In genomic region chr5:112418412-112419049, GRCh38 we compare ENCODE assay signal across 8 cellular contexts. TPM values are rescaled to one million over a fixed set of nuclear protein-coding genes. Genes with fewer than 3 reads are reported as not detected.
DNase-seq lines count a peak whose midpoint lies in the region; ATAC-seq and TF ChIP-seq lines count a peak whose summit lies in the region.

No MANE protein-coding gene starts in this region.

- peak overlapping the region; percentile 38; the same call in 1 of the 2 replicates for H3K9ac ChIP-seq in HCT116 (ENCODE audit: low read length)
- H3K9ac ChIP-seq in subcutaneous abdominal adipose tissue (ENCODE audit: low read length in 5 of 5), result peak overlapping the region; percentile 62 to 89 (median 82)

- no peak for TF ChIP-seq RAD21 in HCT116 (IDR thresholded peaks at IDR 0.05; ENCODE audit: low read depth)

- peak overlapping the region; percentile 47 for H2AFZ ChIP-seq in HCT116 (ENCODE audit: low read depth, low read length, poor library complexity, severe bottlenecking)

- intact Hi-C loops in HCT116 (cut with micrococcal nuclease) (no loop called here), body of pancreas (cut with DNase I) (loop anchor here (10.0 kb wide), 1 partner anchor 204 kb away; no protein-coding TSS in a partner anchor)

- no peak for ATAC-seq in HCT116
- peak; percentile 3 for ATAC-seq in body of pancreas
- no peak for ATAC-seq in HG02763 (IDR thresholded peaks at IDR 0.05; ENCODE audit: unreplicated experiment)
- no peak for ATAC-seq in HG02678 (IDR thresholded peaks at IDR 0.05; ENCODE audit: unreplicated experiment)

- WGBS in body of pancreas, 2 donors, result 0 to 2% methylated on average over 24 to 39 of the region's 39 CpGs

- H3K9me2 ChIP-seq in HCT116 (ENCODE audit: insufficient read depth), result no peaks in the 10 kb centered on the region

- no peak for DNase-seq in AG09309 (ENCODE audit: low read depth)
- DNase-seq in HCT116 (ENCODE audit: low read depth, low spot score), result no peak
- peak in 1 of 4 donors; percentile 8 for DNase-seq in body of pancreas
- no peak for DNase-seq in kidney epithelial cell (ENCODE audit: low read depth)
- DNase-seq in mucosa of gallbladder (ENCODE audit: low spot score), result no peak

- H3K4me2 ChIP-seq in HCT116 (ENCODE audit: low read length), result peak overlapping the region; percentile 89

- POLR2A ChIA-PET in HCT116 (lab: Charles Lee), result no interaction called here

- RAD21 ChIA-PET in HCT116 (lab: Charles Lee; ENCODE audit: low non-redundant PET in 1 of 2, low total read pairs in 2 of 2, uncharacterized antibody in 2 of 2, unreplicated experiment in 2 of 2), result no interaction called here

- H3K79me2 ChIP-seq in HCT116 (ENCODE audit: insufficient read depth, low read length), result no peaks in the 10 kb centered on the region

- no peak for TF ChIP-seq POLR2A in HCT116 (IDR thresholded peaks at IDR 0.05; ENCODE audit: borderline replicate concordance, extremely low read depth, insufficient read depth, insufficient read length)
- no peak for TF ChIP-seq POLR2A in body of pancreas (IDR thresholded peaks at IDR 0.05)

- no peak for TF ChIP-seq CTCF in AG09309 (IDR thresholded peaks at IDR 0.05; ENCODE audit: control insufficient read depth, insufficient read depth, low read depth, low read length, missing control alignments)
- TF ChIP-seq CTCF in HCT116 (IDR thresholded peaks at IDR 0.05 in 2 of 3, conservative IDR thresholded peaks at IDR 0.05 in 1 of 3; ENCODE audit: borderline replicate concordance in 1 of 3, insufficient read depth in 1 of 3, low read depth in 2 of 3, low read length in 2 of 3), result no peak
- TF ChIP-seq CTCF in body of pancreas (IDR thresholded peaks at IDR 0.05), result no peak
- TF ChIP-seq CTCF in kidney epithelial cell (IDR thresholded peaks at IDR 0.05; ENCODE audit: insufficient read depth, low read length, poor library complexity, severe bottlenecking), result no peak

- H3K4me1 ChIP-seq in HCT116 (ENCODE audit: control insufficient read depth in 1 of 2, insufficient read depth in 2 of 2, low read length in 2 of 2) (peaks cover 0 to 15% of the 10 kb centered on the region in 2 experiments; a peak in 1 of 4 replicates), body of pancreas (peaks cover 18% of the 10 kb centered on the region), subcutaneous abdominal adipose tissue (ENCODE audit: control insufficient read depth in 5 of 5, insufficient read depth in 5 of 5, low read length in 5 of 5) (peaks cover 0 to 36% (median 22%) of the 10 kb centered on the region in 5 donors)

- H3K27ac ChIP-seq in HCT116 (ENCODE audit: low read depth, low read length) (no peak overlapping the region), body of pancreas (peak overlapping the region; percentile 37 to 89 (median 83)), subcutaneous abdominal adipose tissue (ENCODE audit: low read depth, low read length) (peak overlapping the region; percentile 87)

- H3K9me3 ChIP-seq in HCT116 (ENCODE audit: control insufficient read depth in 1 of 2, insufficient read depth in 1 of 2, low read depth in 1 of 2, low read length in 2 of 2) (no peaks in the 10 kb centered on the region), body of pancreas (no peaks in the 10 kb centered on the region), subcutaneous abdominal adipose tissue (ENCODE audit: control insufficient read depth in 5 of 5, low read length in 5 of 5) (no peaks in the 10 kb centered on the region)

- H4K20me1 ChIP-seq in HCT116 (ENCODE audit: insufficient read depth), result no peaks in the 10 kb centered on the region

- no TSS peak for BruUV-seq in HCT116 (replicated peaks; lab: Mats Ljungman, UMichigan)

- no peaks in the 10 kb centered on the region for H3K36me3 ChIP-seq in HCT116 (ENCODE audit: control insufficient read depth in 1 of 2, insufficient read depth in 2 of 2, low read length in 2 of 2)
- no peaks in the 10 kb centered on the region for H3K36me3 ChIP-seq in body of pancreas (replicated peaks in 1 of 2; ENCODE audit: insufficient read depth in 1 of 2, low read depth in 2 of 2)
- no peaks in the 10 kb centered on the region for H3K36me3 ChIP-seq in kidney epithelial cell (ENCODE audit: control insufficient read depth, insufficient read depth, low read length)
- no peaks in the 10 kb centered on the region for H3K36me3 ChIP-seq in subcutaneous abdominal adipose tissue (ENCODE audit: control insufficient read depth in 5 of 5, insufficient read depth in 5 of 5, low read length in 5 of 5)

- CTCF ChIA-PET in HCT116 (lab: Charles Lee), result interaction anchor here (1.3 to 2.3 kb wide), 4 partner anchors 74 to 243 kb away, joined by 4 to 52 read pairs (median 6); no protein-coding TSS in a partner anchor

- H3K4me3 ChIP-seq in AG09309 (ENCODE audit: control insufficient read depth, low read depth, low read length), result peak overlapping the region; percentile 19
- peak overlapping the region; percentile 63 to 67 for H3K4me3 ChIP-seq in HCT116 (replicated peaks in 1 of 2; ENCODE audit: low read depth in 1 of 2, low read length in 2 of 2)
- H3K4me3 ChIP-seq in body of pancreas, result peak overlapping the region; percentile 78 to 79
- peak overlapping the region; percentile 81 for H3K4me3 ChIP-seq in kidney epithelial cell (ENCODE audit: low read depth, low read length)
- H3K4me3 ChIP-seq in subcutaneous abdominal adipose tissue (ENCODE audit: low read depth in 1 of 5, low read length in 5 of 5), result peak overlapping the region; percentile 81 to 98 (median 94)

- H3K27me3 ChIP-seq in HCT116 (ENCODE audit: insufficient read depth, low read length) (peaks cover 7% of the 10 kb centered on the region; the same call in 1 of the 2 replicates), body of pancreas (no peaks in the 10 kb centered on the region), kidney epithelial cell (ENCODE audit: control insufficient read depth, insufficient read depth, low read length) (no peaks in the 10 kb centered on the region), subcutaneous abdominal adipose tissue (ENCODE audit: control insufficient read depth in 5 of 5, insufficient read depth in 4 of 5, low read length in 5 of 5) (no peaks in the 10 kb centered on the region)

TF ChIP-seq in HCT116, 20 proteins besides CTCF, POLR2A, EP300 and RAD21 (continues in another document):
- TF ChIP-seq SIN3A (IDR thresholded peaks at IDR 0.05; ENCODE audit: low read depth), result no peak
- no peak for TF ChIP-seq CBX3 (IDR thresholded peaks at IDR 0.05; ENCODE audit: low read depth)
- no peak for TF ChIP-seq JUND (IDR thresholded peaks at IDR 0.05)
- no peak for TF ChIP-seq FOSL1 (IDR thresholded peaks at IDR 0.05; ENCODE audit: low read depth)
- no peak for TF ChIP-seq ELF1 (IDR thresholded peaks at IDR 0.05; ENCODE audit: borderline replicate concordance, low read depth)
- TF ChIP-seq TCF7L2 (IDR thresholded peaks at IDR 0.05; ENCODE audit: borderline replicate concordance, extremely low read depth, insufficient read depth, insufficient read length), result no peak
- no peak for TF ChIP-seq ZBTB33 (IDR thresholded peaks at IDR 0.05; ENCODE audit: extremely low read depth, insufficient replicate concordance, low read length)
- no peak for TF ChIP-seq ATF3 (IDR thresholded peaks at IDR 0.05)
- TF ChIP-seq SRF (IDR thresholded peaks at IDR 0.05; ENCODE audit: low read depth), result no peak
- TF ChIP-seq REST (IDR thresholded peaks at IDR 0.05; ENCODE audit: low read depth), result no peak
- no peak for TF ChIP-seq YY1 (IDR thresholded peaks at IDR 0.05; ENCODE audit: extremely low read depth, insufficient replicate concordance, low read depth, low read length)

RNA-seq across cellular contexts. Expression of gene EPB41L4A, which starts 0.5 kb away (rescaled TPM):
- total RNA-seq in HCT116 (2021; ENCODE audit: unreplicated experiment) (2.8 TPM), body of pancreas (10 to 100 TPM in 1 of 2 donors, 1 to 10 TPM in 1; 7.0 to 16.2 TPM), kidney epithelial cell (17.9 and 30.6 TPM in 2 replicates), mucosa of gallbladder (61.9 TPM)
- polyA plus RNA-seq in HCT116 (2012), result 1.0 and 1.1 TPM in 2 replicates

Comparison
In these comparisons a context has a peak if more than half of its experiments do, and no peak if none do; other contexts are left out.
1. H3K4me3 ChIP-seq: peak in every context shown above with its lines; median percentile 94 in subcutaneous abdominal adipose tissue; 81 in kidney epithelial cell; 78 in body of pancreas; 65 in HCT116; 19 in AG09309.